Comparison of ENCODE assay signal across 1 cellular context in the genomic region with DNA sequence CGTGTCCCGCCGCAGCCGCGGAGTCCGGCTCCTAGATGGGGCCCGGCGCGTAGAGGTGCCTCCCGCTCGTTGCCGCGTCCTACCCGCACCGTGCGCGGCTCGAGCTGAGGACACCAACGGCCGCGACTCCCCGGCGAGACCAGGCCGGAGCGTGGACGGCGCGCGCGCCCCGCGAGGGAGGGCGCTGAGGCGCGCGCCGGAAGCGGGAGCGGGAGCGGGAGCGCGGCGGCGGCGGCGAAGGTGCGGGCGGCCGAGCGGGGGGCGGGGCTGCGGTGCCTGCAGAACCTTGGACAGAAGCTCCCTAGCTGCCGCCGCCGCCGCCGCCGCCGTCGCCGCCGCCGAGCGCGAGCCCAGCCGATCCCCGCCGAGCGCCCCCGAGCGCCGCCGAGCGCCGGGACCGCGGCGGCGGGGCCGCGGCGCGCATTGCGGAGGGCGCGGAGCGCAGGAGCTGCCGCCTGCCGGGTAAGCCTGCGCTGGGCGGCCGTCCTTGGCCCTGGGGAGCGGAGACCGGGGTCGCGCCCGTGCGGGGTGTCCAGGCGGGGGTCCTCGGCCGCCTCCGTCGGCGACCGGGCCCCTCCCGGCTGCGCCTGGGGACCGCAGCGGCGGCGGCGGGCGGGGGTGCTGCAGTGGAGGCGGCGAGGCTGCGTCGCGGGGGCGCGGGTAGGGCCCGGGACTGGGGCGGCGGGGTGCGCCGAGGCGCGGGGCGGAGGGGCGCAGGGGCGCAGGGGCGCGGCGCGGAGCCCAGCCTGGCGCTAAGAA.
A peak's percentile ranks its signal among the peaks of the same experiment; 100 is the strongest.
TF ChIP-seq lines count a peak whose summit lies in the region.

A gene (plus strand): TSS at position 293 of the 759 bp plus-strand sequence. CDS start 628 bp downstream, outside the sequence.

TF ChIP-seq in IMR-90, 13 proteins besides CTCF, POLR2A, EP300 and RAD21:
- peak; percentile 2; the same call in 1 of the 2 replicates for TF ChIP-seq MAZ (IDR thresholded peaks at IDR 0.05; ENCODE audit: borderline replicate concordance, low read depth, low read length)
- TF ChIP-seq RCOR1 (IDR thresholded peaks at IDR 0.05; ENCODE audit: insufficient replicate concordance, low read length), result no peak
- peak; percentile 76; the same call in 1 of the 2 replicates for TF ChIP-seq MXI1 (IDR thresholded peaks at IDR 0.05; ENCODE audit: borderline replicate concordance, low read depth, low read length)
